ENCODE assay signal across 12 cellular contexts in genomic region chr7:19089378-19089777, GRCh38. TPM values are rescaled to one million over a fixed set of nuclear protein-coding genes. Genes with fewer than 3 reads are reported as not detected.
"Had no signal": no experiment of that assay in that cellular context is flagged by ENCODE, and none has a peak within 500 bp of the region (broad histone marks: within the 10 kb centered on the region; RNA-seq: fewer than 3 reads in every experiment).

No MANE protein-coding gene starts in this region.

- DNase-seq: GM23248, GOT3, H7, HFFc6, KBM-7 had no signal

- H3K4me2 ChIP-seq: KMS-11 had no signal

- H3K36me3 ChIP-seq: HAP-1 had no signal

- H2AFZ ChIP-seq: GM23248 had no signal

- H3K4me3 ChIP-seq: GM23248, HAP-1 had no signal

- H3K27ac ChIP-seq: GM23248, HL-60, KMS-11 had no signal

- H3K9ac ChIP-seq: GM23248, KMS-11 had no signal

- H3K4me1 ChIP-seq: HAP-1 had no signal

- H3K9me3 ChIP-seq: HAP-1 had no signal

- ATAC-seq: HCT116 had no signal

RNA-seq across cellular contexts. Expression of gene TWIST1, which starts 28.1 kb away (rescaled TPM):
- polyA plus RNA-seq: IgD-negative memory B cell had no signal

RNA-seq across cellular contexts. Expression of gene FERD3L, which starts 55.8 kb away (rescaled TPM):
- total RNA-seq: GM23248, H4, H7, HFFc6, HT1080 had no signal
- polyA plus RNA-seq: GM23248, IgD-negative memory B cell had no signal
